In genomic region chr11:92941676-92942571, GRCh38 we compare ENCODE assay signal across 8 cellular contexts. TPM values are rescaled to one million over a fixed set of nuclear protein-coding genes. Genes with fewer than 3 reads are reported as not detected.
DNase-seq lines count a peak whose midpoint lies in the region; ATAC-seq lines count a peak whose summit lies in the region.

No MANE protein-coding gene starts in this region.

- ATAC-seq in GM21390 (IDR thresholded peaks at IDR 0.05; ENCODE audit: unreplicated experiment), result peak; percentile 88

- DNase-seq in DMS 273 (lab: John Stamatoyannopoulos, UW; ENCODE audit: unreplicated experiment) (peak; percentile 43), DMS 273 treated with DMSO at 0.1 percent for 48 hours (lab: John Stamatoyannopoulos, UW) (no peak), LHCN-M2 (ENCODE audit: low read depth) (peak; percentile 49), astrocyte of the hippocampus (ENCODE audit: low read depth, low spot score) (peak; percentile 68), kidney tubule cell (ENCODE audit: low spot score) (peak; percentile 61), DMS153 treated with DMSO at 0.1 percent for 48 hours (lab: John Stamatoyannopoulos, UW; ENCODE audit: unreplicated experiment) (no peak), ecto neural progenitor cell (ENCODE audit: low spot score) (no peak)

RNA-seq across cellular contexts. Expression of gene MTNR1B, which starts 27.5 kb away (rescaled TPM):
- not detected in 2 replicates for total RNA-seq in LHCN-M2 (2014; rRNA removed)
- polyA plus RNA-seq in LHCN-M2 (2012), result not detected

Comparison
In these comparisons a context has a peak if more than half of its experiments do, and no peak if none do; other contexts are left out.
1. DNase-seq: peak in DMS 273 (single experiment), LHCN-M2 (single experiment), astrocyte of the hippocampus (single experiment) and kidney tubule cell (single experiment); none in DMS 273 treated with DMSO at 0.1 percent for 48 hours (single experiment), DMS153 treated with DMSO at 0.1 percent for 48 hours (single experiment) and ecto neural progenitor cell (single experiment).